In genomic region chr14:55438066-55438683, GRCh38 we compare ENCODE assay signal across 8 cellular contexts.
A peak's percentile ranks its signal among the peaks of the same experiment; 100 is the strongest.
DNase-seq lines count a peak whose midpoint lies in the region; ATAC-seq and FAIRE-seq lines count a peak whose summit lies in the region.

No MANE protein-coding gene starts in this region.

- DNase-seq in Ammon's horn (ENCODE audit: low spot score) (peak; percentile 47), NCI-H2171 treated with DMSO at 0.1 percent for 48 hours (lab: John Stamatoyannopoulos, UW) (peak; percentile 81), adipocyte (ENCODE audit: low read depth) (peak; percentile 58), foreskin melanocyte (no peak)
- DNase-seq in stimulated activated CD4-positive, alpha-beta T cell treated with anti-CD3 and anti-CD28 coated beads, Interleukin-2, amount 100 ng/mL, for 24 hours: no peak

- peak; percentile 86 for FAIRE-seq in islet of Langerhans (lab: Jason Lieb, UNC)

- H3K36me3 ChIP-seq in adipocyte (ENCODE audit: control insufficient read depth, insufficient read depth, low read length, severe bottlenecking): no peaks in the 10 kb centered on the region

- ATAC-seq in GM19467 (IDR thresholded peaks at IDR 0.05; ENCODE audit: unreplicated experiment): peak; percentile 61
- no peak for ATAC-seq in GM21447 (IDR thresholded peaks at IDR 0.05; ENCODE audit: unreplicated experiment)

- H3K9me3 ChIP-seq in adipocyte (ENCODE audit: control insufficient read depth, low read length): no peaks in the 10 kb centered on the region

- no peaks in the 10 kb centered on the region for H3K4me1 ChIP-seq in adipocyte (ENCODE audit: control insufficient read depth, insufficient read depth, low read length)

- no peak overlapping the region for H3K9ac ChIP-seq in adipocyte (ENCODE audit: low read length)

- no peak overlapping the region for H3K4me3 ChIP-seq in adipocyte (ENCODE audit: low read length)

- H3K27me3 ChIP-seq in adipocyte (replicated peaks; ENCODE audit: control insufficient read depth, insufficient read depth, low read length): no peaks in the 10 kb centered on the region

Comparison
In these comparisons a context has a peak if more than half of its experiments do, and no peak if none do; other contexts are left out.
1. DNase-seq: peak in Ammon's horn (single experiment), NCI-H2171 treated with DMSO at 0.1 percent for 48 hours (single experiment) and adipocyte (single experiment); none in foreskin melanocyte (single experiment) and stimulated activated CD4-positive, alpha-beta T cell treated with anti-CD3 and anti-CD28 coated beads, Interleukin-2, amount 100 ng/mL, for 24 hours (0 of 2).